ENCODE assay signal across 8 cellular contexts in the genomic region with DNA sequence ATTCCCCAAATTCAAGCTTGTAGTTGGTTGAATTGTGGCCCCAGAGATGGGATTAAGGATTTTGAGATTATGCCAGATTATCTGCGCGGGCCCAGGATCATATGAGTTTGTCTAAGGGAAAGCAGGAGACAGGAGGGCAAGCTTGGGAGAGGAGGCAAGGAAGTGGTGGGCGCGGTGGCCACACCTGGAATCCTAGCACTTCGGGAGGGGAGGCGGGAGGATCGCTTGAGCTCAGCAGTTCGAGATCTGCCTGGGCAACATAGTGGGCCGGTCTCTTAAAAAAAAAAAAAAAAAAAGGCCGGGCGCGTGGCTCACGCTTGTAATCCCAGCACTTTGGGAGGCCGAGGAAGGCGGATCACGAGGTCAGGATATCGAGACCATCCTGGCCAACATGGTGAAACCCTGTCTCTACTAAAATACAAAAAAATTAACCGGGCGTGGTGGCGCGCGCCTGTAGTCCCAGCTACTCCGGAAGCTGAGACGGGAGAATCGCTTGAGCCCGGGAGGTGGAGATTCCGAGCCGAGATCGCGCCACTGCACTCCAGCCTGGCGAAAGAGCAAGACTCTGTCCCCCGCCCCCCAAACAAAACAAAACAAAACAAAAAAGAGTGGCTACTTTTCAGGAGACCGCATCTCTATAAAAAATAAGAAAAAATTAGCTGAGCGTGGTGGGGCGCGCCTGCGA. TPM values are rescaled to one million over a fixed set of nuclear protein-coding genes. Genes with fewer than 3 reads are reported as not detected.
A peak's percentile ranks its signal among the peaks of the same experiment; 100 is the strongest.
DNase-seq lines count a peak whose midpoint lies in the region; ATAC-seq and TF ChIP-seq lines count a peak whose summit lies in the region.

No MANE protein-coding gene starts in this region.

- H3K27me3 ChIP-seq in NT2/D1 (ENCODE audit: insufficient read depth, insufficient read length) (no peaks in the 10 kb centered on the region), muscle layer of colon (ENCODE audit: control insufficient read depth in 1 of 2, insufficient read depth in 2 of 2, low read length in 2 of 2) (no peaks in the 10 kb centered on the region)

- H3K4me1 ChIP-seq in NT2/D1 (ENCODE audit: insufficient read depth, insufficient read length) (peaks cover 8% of the 10 kb centered on the region), muscle layer of colon (ENCODE audit: insufficient read depth, low read length) (peaks cover 8% of the 10 kb centered on the region)

- H3K4me3 ChIP-seq in NT2/D1 (ENCODE audit: insufficient read length, low read depth) = peak overlapping the region; percentile 57
- peak overlapping the region; percentile 60 to 80 for H3K4me3 ChIP-seq in muscle layer of colon (ENCODE audit: low read depth in 1 of 2, low read length in 2 of 2)

- peak; percentile 1 for ATAC-seq in GM19324 (IDR thresholded peaks at IDR 0.05; ENCODE audit: low FRiP score, unreplicated experiment)
- no peak for ATAC-seq in left lobe of liver
- no peak for ATAC-seq in HG03565 (IDR thresholded peaks at IDR 0.05; ENCODE audit: unreplicated experiment)
- ATAC-seq in GM18520 (IDR thresholded peaks at IDR 0.05; ENCODE audit: unreplicated experiment) = no peak

- no peak for DNase-seq in NT2/D1 (ENCODE audit: low read depth, low spot score)
- peak; percentile 48 for DNase-seq in dermis blood vessel endothelial cell
- no peak for DNase-seq in left lobe of liver (ENCODE audit: low spot score)

- H3K27ac ChIP-seq in 22Rv1 (peak overlapping the region; percentile 77; the same call in 1 of the 2 replicates), muscle layer of colon (ENCODE audit: low read depth, low read length) (peak overlapping the region; percentile 85)

- H3K36me3 ChIP-seq in NT2/D1 (ENCODE audit: insufficient read depth, insufficient read length, low read length) = peaks cover 35% of the 10 kb centered on the region
- H3K36me3 ChIP-seq in muscle layer of colon (ENCODE audit: insufficient read depth, low read length) = peaks cover 11% of the 10 kb centered on the region

- H3K9ac ChIP-seq in NT2/D1 (ENCODE audit: insufficient read length, low read depth) (peak overlapping the region; percentile 95), muscle layer of colon (ENCODE audit: low read length) (no peak overlapping the region)

- TF ChIP-seq CTCF in 22Rv1 (IDR thresholded peaks at IDR 0.05) = no peak

- H3K9me3 ChIP-seq in NT2/D1 (ENCODE audit: insufficient read depth, low read length) = peaks cover 11% of the 10 kb centered on the region; the same call in 1 of the 2 replicates
- no peaks in the 10 kb centered on the region for H3K9me3 ChIP-seq in muscle layer of colon (ENCODE audit: low read length)

RNA-seq across cellular contexts. Expression of a gene that starts 0.9 kb away (rescaled TPM):
- total RNA-seq in dermis blood vessel endothelial cell (12.3 and 17.6 TPM in 2 replicates), left lobe of liver (19.6 TPM)

RNA-seq across cellular contexts. Expression of a gene that starts 21.5 kb away (rescaled TPM):
- total RNA-seq in dermis blood vessel endothelial cell = 9.7 and 20.3 TPM in 2 replicates
- 14.3 TPM for total RNA-seq in left lobe of liver

RNA-seq across cellular contexts. Expression of a gene that starts 33.8 kb away (rescaled TPM):
- total RNA-seq in dermis blood vessel endothelial cell (13.8 and 23.5 TPM in 2 replicates), left lobe of liver (40.3 TPM)
